ENCODE assay signal across 16 cellular contexts in the genomic region with DNA sequence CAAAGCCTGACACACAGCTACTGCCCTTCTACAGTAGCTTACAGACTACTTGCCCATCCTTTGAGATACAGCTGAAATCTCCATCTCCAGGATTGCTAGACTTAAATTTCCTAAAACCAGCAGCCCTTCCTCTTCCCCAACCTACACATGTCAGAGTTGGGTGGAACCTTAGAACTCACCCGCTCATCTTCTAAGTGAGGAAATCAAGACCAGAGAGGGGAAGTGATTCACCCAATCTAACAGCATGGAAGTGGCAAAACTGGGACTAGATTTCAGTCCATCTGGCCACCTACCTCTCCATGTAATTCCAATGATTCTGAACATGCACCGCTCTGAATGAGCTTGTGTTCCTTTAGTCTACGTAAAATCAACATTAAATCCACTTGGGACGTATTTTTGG. TPM values are rescaled to one million over a fixed set of nuclear protein-coding genes. Genes with fewer than 3 reads are reported as not detected.
DNase-seq lines count a peak whose midpoint lies in the region; ATAC-seq and TF ChIP-seq lines count a peak whose summit lies in the region.
"Had no signal": no experiment of that assay in that cellular context is flagged by ENCODE, and none has a peak within 500 bp of the region (broad histone marks: within the 10 kb centered on the region; RNA-seq: fewer than 3 reads in every experiment).

No MANE protein-coding gene starts in this region.

- intact Hi-C loops in mammary epithelial cell (cut with micrococcal nuclease): loop anchor here (5.0 kb wide), 1 partner anchor 65 kb away; the partner anchor contains the start of gene SPTY2D1

- H3K79me2 ChIP-seq in KMS-11 (ENCODE audit: insufficient read depth, low read depth) (no peaks in the 10 kb centered on the region), mammary epithelial cell (ENCODE audit: insufficient read depth, low read length) (no peaks in the 10 kb centered on the region), neural cell (replicated peaks; ENCODE audit: insufficient read depth, low read length) (no peaks in the 10 kb centered on the region)

- H3K36me3 ChIP-seq in KMS-11 (ENCODE audit: insufficient read depth) (no peaks in the 10 kb centered on the region), mammary epithelial cell (ENCODE audit: insufficient read depth, low read length) (no peaks in the 10 kb centered on the region), neural cell (ENCODE audit: insufficient read depth, low read length) (no peaks in the 10 kb centered on the region)
- H3K36me3 ChIP-seq: SJCRH30, transverse colon had no signal

- dilution Hi-C loops in mammary epithelial cell (cut with HindIII; ENCODE audit: low sequenced_read_pairs): no loop called here

- H3K9me3 ChIP-seq in mammary epithelial cell (replicated peaks; ENCODE audit: insufficient read depth, low read length) (no peaks in the 10 kb centered on the region), neural cell (ENCODE audit: low read length) (no peaks in the 10 kb centered on the region)
- H3K9me3 ChIP-seq: heart left ventricle, SJCRH30, transverse colon had no signal

- ATAC-seq in GM19397 (IDR thresholded peaks at IDR 0.05; ENCODE audit: unreplicated experiment): no peak
- ATAC-seq in GM21576 (IDR thresholded peaks at IDR 0.05; ENCODE audit: unreplicated experiment): no peak

- TF ChIP-seq EP300 in neural cell (conservative IDR thresholded peaks at IDR 0.05; ENCODE audit: poor library complexity, severe bottlenecking): no peak

- no peak overlapping the region for H3K27ac ChIP-seq in KMS-11
- H3K27ac ChIP-seq in mammary epithelial cell (ENCODE audit: insufficient read depth, low read depth, low read length): no peak overlapping the region
- no peak overlapping the region for H3K27ac ChIP-seq in neural cell (ENCODE audit: low read length)

- H3K4me2 ChIP-seq in KMS-11 (no peak overlapping the region; the same call in 1 of the 2 replicates), mammary epithelial cell (ENCODE audit: insufficient read depth, low read depth, low read length) (no peak overlapping the region), neural cell (ENCODE audit: low read length) (no peak overlapping the region)

- H3K27me3 ChIP-seq in KMS-11 (ENCODE audit: insufficient read depth, low read depth) (no peaks in the 10 kb centered on the region), mammary epithelial cell (ENCODE audit: insufficient read depth, low read length) (no peaks in the 10 kb centered on the region), neural cell (ENCODE audit: insufficient read depth, low read depth, low read length) (no peaks in the 10 kb centered on the region)
- H3K27me3 ChIP-seq: heart left ventricle, SJCRH30, transverse colon had no signal

- peaks cover 29% of the 10 kb centered on the region for H3K4me1 ChIP-seq in KMS-11 (ENCODE audit: low read depth, poor library complexity, severe bottlenecking)
- peaks cover 25% of the 10 kb centered on the region for H3K4me1 ChIP-seq in mammary epithelial cell (ENCODE audit: insufficient read depth, low read length)

- H4K20me1 ChIP-seq in KMS-11 (ENCODE audit: insufficient read depth) (no peaks in the 10 kb centered on the region), mammary epithelial cell (ENCODE audit: insufficient read depth, low read length) (no peaks in the 10 kb centered on the region), neural cell (ENCODE audit: insufficient read depth) (no peaks in the 10 kb centered on the region)

- CTCF ChIA-PET in mammary epithelial cell (lab: Charles Lee; ENCODE audit: low non-redundant PET): no interaction called here

- BruUV-seq in mammary epithelial cell (replicated peaks; lab: Mats Ljungman, UMichigan): no TSS peak

- no peaks in the 10 kb centered on the region for H3F3A ChIP-seq in neural cell (ENCODE audit: insufficient read depth, low read length, poor library complexity, severe bottlenecking)

- H3K4me3 ChIP-seq in KMS-11 (IDR thresholded peaks at IDR 0.05; ENCODE audit: insufficient read depth, low read depth, low read length) (no peak overlapping the region), mammary epithelial cell (replicated peaks in 1 of 3; ENCODE audit: insufficient read depth in 1 of 3, low read depth in 2 of 3, low read length in 3 of 3) (no peak overlapping the region), neural cell (ENCODE audit: low read length) (peak overlapping the region; percentile 85)

- 95% methylated on average over 4 of the region's 4 CpGs for WGBS in mammary epithelial cell (ENCODE audit: low coverage, missing lambda C conversion rate)

- TF ChIP-seq CTCF in KMS-11 (conservative IDR thresholded peaks at IDR 0.05; ENCODE audit: low read depth, low read length): no peak
- TF ChIP-seq CTCF in mammary epithelial cell (conservative IDR thresholded peaks at IDR 0.05 in 1 of 2, IDR thresholded peaks at IDR 0.05 in 1 of 2; ENCODE audit: extremely low read depth in 1 of 2, insufficient read depth in 1 of 2, low read depth in 1 of 2, low read length in 2 of 2): no peak
- no peak for TF ChIP-seq CTCF in neural cell (IDR thresholded peaks at IDR 0.05; ENCODE audit: poor library complexity, severe bottlenecking)

- H2AFZ ChIP-seq in KMS-11 (ENCODE audit: low read depth): peak overlapping the region; percentile 90; the same call in 1 of the 2 replicates
- H2AFZ ChIP-seq in mammary epithelial cell (ENCODE audit: low read depth, low read length): peak overlapping the region; percentile 26
- no peak overlapping the region for H2AFZ ChIP-seq in neural cell (ENCODE audit: low read depth, low read length)

- DNase-seq in CD1c-positive myeloid dendritic cell (ENCODE audit: extremely low spot score) (peak; percentile 74), mammary epithelial cell (peak; percentile 20), RKO (ENCODE audit: low spot score) (no peak), activated gamma-delta T cell treated with Interleukin-2 at 50 U/mL for 16 hours (no peak)
- DNase-seq: activated naive CD4-positive, alpha-beta T cell treated with Interleukin-2 at 50 U/mL for 16 hours; DMS79; heart left ventricle; NCI-H1694; NCI-H82; SJCRH30; stimulated activated CD4-positive, alpha-beta T cell treated with anti-CD3 and anti-CD28 coated beads, Interleukin-12 subunit alpha, Interleukin-12 subunit beta, amount 100 ng/mL, for 4 hours; transverse colon had no signal

- no peaks in the 10 kb centered on the region for H3K9me2 ChIP-seq in neural cell (ENCODE audit: insufficient read depth, low read length)

- in situ Hi-C loops in mammary epithelial cell (cut with MboI; ENCODE audit: low sequenced_read_pairs in 2 of 2): no loop called here

- no peak for TF ChIP-seq RAD21 in neural cell (conservative IDR thresholded peaks at IDR 0.05)

- no peak overlapping the region for H3K9ac ChIP-seq in KMS-11
- no peak overlapping the region for H3K9ac ChIP-seq in mammary epithelial cell (ENCODE audit: insufficient read depth, low read length)
- no peak overlapping the region for H3K9ac ChIP-seq in neural cell (ENCODE audit: low read length)

TF ChIP-seq in neural cell, 6 proteins besides CTCF, POLR2A, EP300 and RAD21:
- TF ChIP-seq, protein P1, sequence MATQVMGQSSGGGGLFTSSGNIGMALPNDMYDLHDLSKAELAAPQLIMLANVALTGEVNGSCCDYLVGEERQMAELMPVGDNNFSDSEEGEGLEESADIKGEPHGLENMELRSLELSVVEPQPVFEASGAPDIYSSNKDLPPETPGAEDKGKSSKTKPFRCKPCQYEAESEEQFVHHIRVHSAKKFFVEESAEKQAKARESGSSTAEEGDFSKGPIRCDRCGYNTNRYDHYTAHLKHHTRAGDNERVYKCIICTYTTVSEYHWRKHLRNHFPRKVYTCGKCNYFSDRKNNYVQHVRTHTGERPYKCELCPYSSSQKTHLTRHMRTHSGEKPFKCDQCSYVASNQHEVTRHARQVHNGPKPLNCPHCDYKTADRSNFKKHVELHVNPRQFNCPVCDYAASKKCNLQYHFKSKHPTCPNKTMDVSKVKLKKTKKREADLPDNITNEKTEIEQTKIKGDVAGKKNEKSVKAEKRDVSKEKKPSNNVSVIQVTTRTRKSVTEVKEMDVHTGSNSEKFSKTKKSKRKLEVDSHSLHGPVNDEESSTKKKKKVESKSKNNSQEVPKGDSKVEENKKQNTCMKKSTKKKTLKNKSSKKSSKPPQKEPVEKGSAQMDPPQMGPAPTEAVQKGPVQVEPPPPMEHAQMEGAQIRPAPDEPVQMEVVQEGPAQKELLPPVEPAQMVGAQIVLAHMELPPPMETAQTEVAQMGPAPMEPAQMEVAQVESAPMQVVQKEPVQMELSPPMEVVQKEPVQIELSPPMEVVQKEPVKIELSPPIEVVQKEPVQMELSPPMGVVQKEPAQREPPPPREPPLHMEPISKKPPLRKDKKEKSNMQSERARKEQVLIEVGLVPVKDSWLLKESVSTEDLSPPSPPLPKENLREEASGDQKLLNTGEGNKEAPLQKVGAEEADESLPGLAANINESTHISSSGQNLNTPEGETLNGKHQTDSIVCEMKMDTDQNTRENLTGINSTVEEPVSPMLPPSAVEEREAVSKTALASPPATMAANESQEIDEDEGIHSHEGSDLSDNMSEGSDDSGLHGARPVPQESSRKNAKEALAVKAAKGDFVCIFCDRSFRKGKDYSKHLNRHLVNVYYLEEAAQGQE (IDR thresholded peaks at IDR 0.05; ENCODE audit: borderline replicate concordance): no peak
- TF ChIP-seq TAF1 (IDR thresholded peaks at IDR 0.05; ENCODE audit: low read depth) (no peak), SMC3 (conservative IDR thresholded peaks at IDR 0.05; ENCODE audit: poor library complexity) (no peak), EZH2 (IDR thresholded peaks at IDR 0.05; ENCODE audit: borderline replicate concordance, insufficient read depth, low read length, poor library complexity, severe bottlenecking) (no peak), MXI1 (conservative IDR thresholded peaks at IDR 0.05; ENCODE audit: poor library complexity, severe bottlenecking) (no peak), POLR2AphosphoS5 (IDR thresholded peaks at IDR 0.05) (no peak)

RNA-seq across cellular contexts. Expression of gene TMEM86A, which starts 1.0 kb away (rescaled TPM):
- total RNA-seq in mammary epithelial cell: 1 to 10 TPM; 2.0 to 3.3 TPM
- polyA plus RNA-seq in mammary epithelial cell (0.39 TPM), neural cell (3.3 and 4.4 TPM in 2 replicates)
- polyA minus RNA-seq in mammary epithelial cell (not detected), neural cell (7.8 and 8.8 TPM in 2 replicates)

RNA-seq across cellular contexts. Expression of gene IGSF22, which starts 28.4 kb away (rescaled TPM):
- total RNA-seq in mammary epithelial cell: under 1 TPM; under 0.01 to 0.26 TPM
- polyA plus RNA-seq in mammary epithelial cell: 0.03 TPM
- polyA minus RNA-seq in mammary epithelial cell: not detected
- polyA plus RNA-seq in neural cell: 0.68 and 0.90 TPM in 2 replicates
- 0.24 and 0.35 TPM in 2 replicates for polyA minus RNA-seq in neural cell

Comparison
In these comparisons a context has a peak if more than half of its experiments do, and no peak if none do; other contexts are left out.
1. DNase-seq: peak in CD1c-positive myeloid dendritic cell (single experiment) and mammary epithelial cell (single experiment); none in RKO (single experiment) and activated gamma-delta T cell treated with Interleukin-2 at 50 U/mL for 16 hours (single experiment).